ENCODE assay signal across 7 cellular contexts in genomic region chr1:113672491-113672890, GRCh38.
"Had no signal": no experiment of that assay in that cellular context is flagged by ENCODE, and none has a peak within 500 bp of the region (broad histone marks: within the 10 kb centered on the region; RNA-seq: fewer than 3 reads in every experiment).

No MANE protein-coding gene starts in this region.

- H3K27ac ChIP-seq: HL-60 had no signal

- FAIRE-seq: HepG2, HTR-8/SVneo, K562 had no signal

- ATAC-seq: HepG2, K562 had no signal

- DNase-seq: IMR-90, KBM-7, KG1 had no signal

- H3K4me3 ChIP-seq: K562 had no signal
